ENCODE assay signal across 29 cellular contexts in the genomic region with DNA sequence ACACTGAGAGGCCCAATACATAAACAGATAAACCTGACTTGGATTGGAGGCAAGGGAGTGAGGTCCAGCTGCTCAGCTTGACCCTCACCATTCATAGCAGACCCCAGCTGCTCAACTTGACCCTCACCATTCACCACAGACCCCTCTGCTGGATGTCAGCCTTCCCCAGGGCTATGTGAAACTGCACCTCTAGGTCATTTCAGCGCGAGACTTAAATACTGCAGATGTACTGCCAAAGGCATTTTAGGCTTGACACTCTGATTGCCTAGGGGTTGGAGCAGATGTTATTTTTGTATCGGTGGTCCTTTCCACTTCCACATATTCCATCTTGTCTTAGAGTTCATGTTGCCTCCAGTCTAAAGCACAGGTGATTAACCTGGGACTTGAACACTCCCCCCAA.
"Had no signal": no experiment of that assay in that cellular context is flagged by ENCODE, and none has a peak within 500 bp of the region (broad histone marks: within the 10 kb centered on the region; RNA-seq: fewer than 3 reads in every experiment).

No MANE protein-coding gene starts in this region.

- H3K36me3 ChIP-seq: brain microvascular endothelial cell, cardiac muscle cell, WERI-Rb-1 had no signal

- H3K27me3 ChIP-seq: brain microvascular endothelial cell had no signal

- DNase-seq: activated CD4-positive, alpha-beta memory T cell treated with anti-CD3 and anti-CD28 coated beads, Interleukin-2, amount 10 ng/mL, durations not matched to agents 7 days and 5 days; activated CD4-positive, alpha-beta T cell treated with anti-CD3 and anti-CD28 coated beads for 1 hour; activated CD4-positive, alpha-beta T cell treated with anti-CD3 and anti-CD28 coated beads for 48 hours; activated CD4-positive, CD25-positive, alpha-beta regulatory T cell; activated CD8-positive, alpha-beta memory T cell treated with anti-CD3 and anti-CD28 coated beads for 24 hours; activated CD8-positive, alpha-beta memory T cell treated with anti-CD3 and anti-CD28 coated beads, Interleukin-2, amount 10 ng/mL, durations not matched to agents 7 days and 5 days; activated CD8-positive, alpha-beta memory T cell treated with anti-CD3 and anti-CD28 coated beads, Interleukin-2, amount 50 U/mL, for 48 hours; activated effector memory CD4-positive, alpha-beta T cell treated with Interleukin-2 at 50 U/mL for 16 hours; activated naive CD4-positive, alpha-beta T cell treated with anti-CD3 and anti-CD28 coated beads, Interleukin-2, amount 10 ng/mL, durations not matched to agents 7 days and 5 days; activated naive CD8-positive, alpha-beta T cell treated with anti-CD3 and anti-CD28 coated beads, Interleukin-2, amount 50 U/mL, for 24 hours; activated T-cell treated with anti-CD3 and anti-CD28 coated beads, Interleukin-2, amount 50 U/mL, for 48 hours; amniotic stem cell; aorta; brain microvascular endothelial cell; NCI-H1105; NCI-H1417 treated with DMSO at 0.1 percent for 48 hours; NCI-H187 treated with DMSO at 0.1 percent for 48 hours; NCI-H2081; NCI-H226; NCI-H446 treated with DMSO at 0.1 percent for 48 hours; NCI-H524; NCI-H69; NCI-H82; SIG-M5; T1000; WERI-Rb-1 had no signal

- H3K27ac ChIP-seq: brain microvascular endothelial cell, cardiac muscle cell, WERI-Rb-1 had no signal

- H3K4me3 ChIP-seq: cardiac muscle cell, K562 had no signal

- ATAC-seq: activated CD8-positive, alpha-beta memory T cell treated with anti-CD3 and anti-CD28 coated beads, Interleukin-2, amount 10 ng/mL, durations not matched to agents 7 days and 5 days; activated naive CD8-positive, alpha-beta T cell treated with anti-CD3 and anti-CD28 coated beads, Interleukin-2, amount 50 U/mL, for 24 hours; K562; Panc1 had no signal
